10 cellular contexts compared by ENCODE assay signal in genomic region chr5:52725781-52726180, GRCh38.
DNase-seq lines count a peak whose midpoint lies in the region; ATAC-seq, FAIRE-seq and TF ChIP-seq lines count a peak whose summit lies in the region.
"Had no signal": no experiment of that assay in that cellular context is flagged by ENCODE, and none has a peak within 500 bp of the region (broad histone marks: within the 10 kb centered on the region; RNA-seq: fewer than 3 reads in every experiment).

No MANE protein-coding gene starts in this region.

- H3K27ac ChIP-seq in pancreas, result peak overlapping the region in 2 of 4 donors; percentile 8 to 48

- no peak for FAIRE-seq in pancreas (lab: Jason Lieb, UNC)
- FAIRE-seq: TTC549 had no signal

- no peak overlapping the region for H3K9ac ChIP-seq in adipocyte (ENCODE audit: low read length)

- peak; percentile 18 for DNase-seq in NCI-H2107 treated with DMSO at 0.1 percent for 48 hours (lab: John Stamatoyannopoulos, UW; ENCODE audit: unreplicated experiment)
- DNase-seq in NCI-H2107 (lab: John Stamatoyannopoulos, UW), result no peak
- peak; percentile 30 for DNase-seq in adipocyte (ENCODE audit: low read depth)
- peak in 3 of 6 donors; percentile 10 to 38 (median 19) for DNase-seq in pancreas
- DNase-seq in progenitor cell of endocrine pancreas (ENCODE audit: low spot score, unreplicated experiment), result no peak
- DNase-seq in DMS 273 (lab: John Stamatoyannopoulos, UW; ENCODE audit: unreplicated experiment), result no peak

- no peak overlapping the region for H3K4me3 ChIP-seq in adipocyte (ENCODE audit: low read length)
- H3K4me3 ChIP-seq in pancreas, result no peak overlapping the region

- intact Hi-C loops in pancreas (cut with DNase I), result no loop called here

- ATAC-seq in HG03342 (IDR thresholded peaks at IDR 0.05; ENCODE audit: unreplicated experiment) (peak; percentile 15), pancreas (peak in 3 of 4 donors; percentile 29 to 69 (median 45)), HG02571 (IDR thresholded peaks at IDR 0.05; ENCODE audit: unreplicated experiment) (no peak)

- peaks cover 11% of the 10 kb centered on the region for H3K4me1 ChIP-seq in adipocyte (ENCODE audit: control insufficient read depth, insufficient read depth, low read length)
- H3K4me1 ChIP-seq in pancreas, result peaks cover 3 to 11% (median 3%) of the 10 kb centered on the region in 3 donors

- peaks cover 3% of the 10 kb centered on the region for H3K36me3 Mint-ChIP-seq in progenitor cell of endocrine pancreas (ENCODE audit: insufficient read depth)

- H3K9me3 Mint-ChIP-seq in progenitor cell of endocrine pancreas (ENCODE audit: low read depth), result peaks cover 6% of the 10 kb centered on the region

- H3K36me3 ChIP-seq in adipocyte (ENCODE audit: control insufficient read depth, insufficient read depth, low read length, severe bottlenecking) (no peaks in the 10 kb centered on the region), pancreas (no peaks in the 10 kb centered on the region)

- TF ChIP-seq CTCF in pancreas (IDR thresholded peaks at IDR 0.05) (no peak), progenitor cell of endocrine pancreas (IDR thresholded peaks at IDR 0.05; ENCODE audit: unreplicated experiment) (no peak)

- H3K9me3 ChIP-seq in adipocyte (ENCODE audit: control insufficient read depth, low read length), result no peaks in the 10 kb centered on the region
- no peaks in the 10 kb centered on the region for H3K9me3 ChIP-seq in pancreas

- H3K27me3 ChIP-seq in adipocyte (replicated peaks; ENCODE audit: control insufficient read depth, insufficient read depth, low read length) (no peaks in the 10 kb centered on the region), pancreas (no peaks in the 10 kb centered on the region)

- H3K4me3 Mint-ChIP-seq in progenitor cell of endocrine pancreas (ENCODE audit: low read depth), result no peak overlapping the region
- H3K4me3 Mint-ChIP-seq: mesothelial cell of epicardium had no signal

- no peaks in the 10 kb centered on the region for H3K27me3 Mint-ChIP-seq in progenitor cell of endocrine pancreas

- no peak overlapping the region for H3K27ac Mint-ChIP-seq in progenitor cell of endocrine pancreas
- H3K27ac Mint-ChIP-seq: mesothelial cell of epicardium had no signal

- WGBS in pancreas, 2 donors, result 13 to 16% methylated on average over 3 of the region's 3 CpGs

- peaks cover 2% of the 10 kb centered on the region for H3K4me1 Mint-ChIP-seq in progenitor cell of endocrine pancreas (ENCODE audit: low read depth)

Comparison
In these comparisons a context has a peak if more than half of its experiments do, and no peak if none do; other contexts are left out.
1. DNase-seq: peak in NCI-H2107 treated with DMSO at 0.1 percent for 48 hours (single experiment) and adipocyte (single experiment); none in NCI-H2107 (single experiment), progenitor cell of endocrine pancreas (single experiment) and DMS 273 (single experiment).